ENCODE assay signal across 10 cellular contexts in the genomic region with DNA sequence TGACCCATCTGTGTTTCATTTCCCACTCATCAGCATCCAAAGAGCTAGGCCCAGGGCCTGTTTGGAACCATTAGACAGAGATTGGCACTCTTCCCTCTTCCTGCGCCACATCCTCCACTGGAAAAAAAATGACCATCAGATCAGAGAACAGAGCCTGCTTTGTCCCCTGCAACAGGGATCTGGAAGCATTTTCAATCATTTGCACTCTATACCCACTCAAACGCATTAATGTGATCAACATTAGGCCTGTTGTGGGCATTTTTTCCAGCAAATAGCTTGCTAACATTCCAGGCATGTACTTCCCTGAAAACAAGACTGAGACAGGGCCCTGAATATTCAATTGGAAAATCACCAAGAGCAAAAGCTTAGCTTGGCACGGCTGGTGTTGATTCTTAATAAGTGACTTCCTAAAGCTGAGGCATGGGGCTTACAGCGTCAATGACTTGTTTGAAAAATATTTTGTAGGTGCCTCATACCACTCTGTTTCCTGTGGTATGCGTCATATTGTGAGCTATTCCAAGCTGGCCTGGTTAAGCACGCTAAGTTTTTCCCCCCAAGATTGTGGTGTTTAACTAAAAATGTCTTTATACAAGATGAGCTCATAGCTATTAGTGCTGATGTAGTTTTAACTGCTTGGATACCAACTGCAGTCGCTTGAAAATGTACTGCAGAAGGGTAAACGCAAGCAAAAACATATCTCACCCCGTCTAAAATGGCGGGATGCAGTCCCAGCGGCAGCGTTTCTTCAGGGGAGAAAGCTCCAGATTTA.
DNase-seq lines count a peak whose midpoint lies in the region; ATAC-seq and TF ChIP-seq lines count a peak whose summit lies in the region.
"Had no signal": no experiment of that assay in that cellular context is flagged by ENCODE, and none has a peak within 500 bp of the region (broad histone marks: within the 10 kb centered on the region; RNA-seq: fewer than 3 reads in every experiment).

No MANE protein-coding gene starts in this region.

- no peaks in the 10 kb centered on the region for H3K9me3 Mint-ChIP-seq in progenitor cell of endocrine pancreas (ENCODE audit: low read depth)
- H3K9me3 Mint-ChIP-seq: stimulated activated naive B cell treated with anti-CD40 and anti-IgM and Interleukin-4, amounts not matched to agents 10 μg/mL and 1 μg/mL and 100 μg/mL, for 72 hours had no signal

- H3K4me3 Mint-ChIP-seq in progenitor cell of endocrine pancreas (ENCODE audit: low read depth), result no peak overlapping the region
- H3K4me3 Mint-ChIP-seq: effector memory CD8-positive, alpha-beta T cell; stimulated activated naive B cell treated with anti-CD40 and anti-IgM and Interleukin-4, amounts not matched to agents 10 μg/mL and 1 μg/mL and 100 μg/mL, for 72 hours had no signal

- TF ChIP-seq POLR2A in right lobe of liver (IDR thresholded peaks at IDR 0.05), result no peak

- H3K27me3 Mint-ChIP-seq in progenitor cell of endocrine pancreas, result no peaks in the 10 kb centered on the region
- H3K27me3 Mint-ChIP-seq: effector memory CD8-positive, alpha-beta T cell had no signal

- TF ChIP-seq CTCF in right lobe of liver (IDR thresholded peaks at IDR 0.05) (no peak), thoracic aorta (IDR thresholded peaks at IDR 0.05) (no peak), progenitor cell of endocrine pancreas (IDR thresholded peaks at IDR 0.05; ENCODE audit: unreplicated experiment) (no peak)

- H3K9me3 ChIP-seq in right lobe of liver (no peaks in the 10 kb centered on the region), thoracic aorta (no peaks in the 10 kb centered on the region)

- peaks cover 13% of the 10 kb centered on the region for H3K4me1 Mint-ChIP-seq in progenitor cell of endocrine pancreas (ENCODE audit: low read depth)
- H3K4me1 Mint-ChIP-seq: stimulated activated naive B cell treated with anti-CD40 and anti-IgM and Interleukin-4, amounts not matched to agents 10 μg/mL and 1 μg/mL and 100 μg/mL, for 72 hours had no signal

- H3K27me3 ChIP-seq in right lobe of liver (no peaks in the 10 kb centered on the region), thoracic aorta (replicated peaks; ENCODE audit: insufficient read depth) (no peaks in the 10 kb centered on the region)

- ATAC-seq in right lobe of liver (peak in 3 of 4 donors; percentile 27 to 47 (median 44)), thoracic aorta (ENCODE audit: insufficient number of reproducible peaks, low FRiP score, low read depth) (peak; percentile 100)
- ATAC-seq: effector memory CD8-positive, alpha-beta T cell; stimulated activated naive B cell treated with anti-CD40 and anti-IgM and Interleukin-4, amounts not matched to agents 10 μg/mL and 1 μg/mL and 100 μg/mL, for 72 hours had no signal

- H3K36me3 Mint-ChIP-seq in progenitor cell of endocrine pancreas (ENCODE audit: insufficient read depth), result no peaks in the 10 kb centered on the region
- H3K36me3 Mint-ChIP-seq: stimulated activated naive B cell treated with anti-CD40 and anti-IgM and Interleukin-4, amounts not matched to agents 10 μg/mL and 1 μg/mL and 100 μg/mL, for 72 hours had no signal

- intact Hi-C loops in right lobe of liver (cut with DNase I), result no loop called here

- H3K4me1 ChIP-seq in right lobe of liver (no peaks in the 10 kb centered on the region), thoracic aorta (ENCODE audit: control insufficient read depth in 1 of 2, low read depth in 2 of 2) (peaks cover 12 to 29% of the 10 kb centered on the region in 2 donors)

- no peak overlapping the region for H3K27ac Mint-ChIP-seq in progenitor cell of endocrine pancreas
- H3K27ac Mint-ChIP-seq: effector memory CD8-positive, alpha-beta T cell; stimulated activated naive B cell treated with anti-CD40 and anti-IgM and Interleukin-4, amounts not matched to agents 10 μg/mL and 1 μg/mL and 100 μg/mL, for 72 hours had no signal

- DNase-seq in LHCN-M2 (ENCODE audit: low read depth), result peak; percentile 100
- peak; percentile 98 to 100 for DNase-seq in dermis microvascular lymphatic vessel endothelial cell (ENCODE audit: low read depth in 2 of 2)
- DNase-seq in right lobe of liver, result no peak
- DNase-seq in thoracic aorta (ENCODE audit: low spot score), result peak; percentile 53
- DNase-seq in NCI-H526 treated with DMSO at 0.1 percent for 48 hours (lab: John Stamatoyannopoulos, UW), result no peak
- DNase-seq in activated CD4-positive, alpha-beta T cell treated with anti-CD3 and anti-CD28 coated beads, Interleukin-2, amount 50 U/mL, for 48 hours, result no peak
- DNase-seq in progenitor cell of endocrine pancreas (ENCODE audit: low spot score, unreplicated experiment), result no peak
- no peak for DNase-seq in NCI-H1436 treated with DMSO at 0.1 percent for 48 hours (lab: John Stamatoyannopoulos, UW)
- DNase-seq: effector memory CD8-positive, alpha-beta T cell; stimulated activated naive B cell treated with anti-CD40 and anti-IgM and Interleukin-4, amounts not matched to agents 10 μg/mL and 1 μg/mL and 100 μg/mL, for 72 hours had no signal

- no peak overlapping the region for H3K4me3 ChIP-seq in right lobe of liver
- H3K4me3 ChIP-seq in thoracic aorta, result peak overlapping the region; percentile 41

- 65% methylated on average over 12 of the region's 12 CpGs for WGBS in right lobe of liver (ENCODE audit: insufficient coverage, low coverage, low lambda C conversion rate, missing lambda C conversion rate)

- H3K27ac ChIP-seq in right lobe of liver, result no peak overlapping the region
- H3K27ac ChIP-seq in thoracic aorta, result peak overlapping the region; percentile 89 to 93

- no peaks in the 10 kb centered on the region for H3K36me3 ChIP-seq in right lobe of liver
- H3K36me3 ChIP-seq in thoracic aorta, result no peaks in the 10 kb centered on the region

Comparison
In these comparisons a context has a peak if more than half of its experiments do, and no peak if none do; other contexts are left out.
1. DNase-seq: peak in LHCN-M2 (single experiment), dermis microvascular lymphatic vessel endothelial cell (2 of 2) and thoracic aorta (single experiment); none in right lobe of liver (0 of 3), NCI-H526 treated with DMSO at 0.1 percent for 48 hours (single experiment), activated CD4-positive, alpha-beta T cell treated with anti-CD3 and anti-CD28 coated beads, Interleukin-2, amount 50 U/mL, for 48 hours (0 of 2), progenitor cell of endocrine pancreas (single experiment) and NCI-H1436 treated with DMSO at 0.1 percent for 48 hours (single experiment).
2. H3K27ac ChIP-seq: peak in thoracic aorta (2 of 2); none in right lobe of liver (0 of 3).